11 cellular contexts compared by ENCODE assay signal in the genomic region with DNA sequence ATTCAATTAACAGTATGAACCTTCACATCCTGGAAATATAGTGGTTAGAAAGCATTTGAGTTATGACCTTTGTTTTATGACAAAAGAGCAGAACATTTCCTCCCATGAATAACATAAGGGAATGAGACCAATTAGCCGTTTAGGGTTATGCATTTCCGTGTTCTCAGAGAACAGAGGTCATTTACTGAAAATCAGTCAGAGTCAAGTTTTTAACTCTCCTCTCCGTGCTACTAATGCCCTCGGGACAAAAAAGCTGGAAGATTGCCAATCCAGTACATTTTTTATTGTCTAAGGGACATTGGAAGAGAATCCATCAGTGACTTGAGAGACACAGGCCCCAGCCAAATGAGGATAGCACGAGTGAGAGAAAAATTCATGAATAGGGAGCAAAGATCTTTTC.
DNase-seq lines count a peak whose midpoint lies in the region; ATAC-seq lines count a peak whose summit lies in the region.
"Had no signal": no experiment of that assay in that cellular context is flagged by ENCODE, and none has a peak within 500 bp of the region (broad histone marks: within the 10 kb centered on the region; RNA-seq: fewer than 3 reads in every experiment).

No MANE protein-coding gene starts in this region.

- ATAC-seq in GM19467 (IDR thresholded peaks at IDR 0.05; ENCODE audit: unreplicated experiment) (no peak), GM18502 (IDR thresholded peaks at IDR 0.05; ENCODE audit: poor library complexity, unreplicated experiment) (no peak), HG02678 (IDR thresholded peaks at IDR 0.05; ENCODE audit: unreplicated experiment) (no peak)

- DNase-seq in DMS153 (lab: John Stamatoyannopoulos, UW): peak; percentile 90
- DNase-seq in NCI-H1105 treated with DMSO at 0.1 percent for 48 hours (lab: John Stamatoyannopoulos, UW): peak; percentile 75
- DNase-seq in dermis blood vessel endothelial cell: peak; percentile 82
- DNase-seq in myocyte (ENCODE audit: low read depth): peak; percentile 49
- no peak for DNase-seq in hypothalamus (lab: John Stamatoyannopoulos, UW)
- DNase-seq: mesendoderm; NCI-H2171; stimulated activated naive CD4-positive, alpha-beta T cell had no signal

Comparison
In these comparisons a context has a peak if more than half of its experiments do, and no peak if none do; other contexts are left out.
1. DNase-seq: peak in DMS153 (single experiment), NCI-H1105 treated with DMSO at 0.1 percent for 48 hours (single experiment), dermis blood vessel endothelial cell (single experiment) and myocyte (single experiment); none in hypothalamus (0 of 51).